In the genomic region with DNA sequence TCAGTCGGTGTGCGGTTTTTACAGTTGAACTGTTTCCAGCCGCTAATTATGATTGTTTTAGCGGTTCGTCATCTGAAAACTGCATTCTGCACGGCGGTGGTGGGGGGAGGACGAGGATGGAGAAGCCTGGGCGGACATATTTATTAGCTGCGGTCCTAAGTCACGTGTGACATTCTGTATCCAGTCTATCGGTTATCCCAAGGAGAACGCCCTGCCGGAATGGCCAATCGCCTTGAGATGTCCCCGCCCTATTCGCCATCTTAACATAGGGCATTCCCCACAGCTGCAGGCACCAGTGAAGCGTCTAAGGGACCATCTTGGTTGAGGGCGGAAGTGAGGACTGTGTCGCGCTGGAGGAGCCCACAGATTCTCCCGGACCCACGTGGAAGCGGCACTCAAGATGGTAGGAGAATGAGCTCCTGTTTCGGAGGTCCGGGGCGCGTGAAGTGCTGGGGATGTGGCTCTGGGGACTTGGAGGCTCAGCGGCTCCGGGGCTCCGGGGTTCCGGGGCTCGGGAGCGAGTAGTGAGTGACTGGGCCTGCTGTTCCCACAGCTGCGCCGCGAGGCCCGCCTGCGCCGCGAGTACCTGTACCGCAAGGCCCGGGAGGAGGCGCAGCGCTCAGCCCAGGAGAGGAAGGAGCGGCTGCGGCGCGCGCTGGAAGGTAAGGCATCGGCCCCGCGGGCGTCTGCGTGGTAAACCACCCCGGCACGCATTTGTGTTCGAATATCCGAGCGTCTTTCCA, we compare ENCODE assay signal across 1 cellular context.
TF ChIP-seq lines count a peak whose summit lies in the region.

A gene with protein sequence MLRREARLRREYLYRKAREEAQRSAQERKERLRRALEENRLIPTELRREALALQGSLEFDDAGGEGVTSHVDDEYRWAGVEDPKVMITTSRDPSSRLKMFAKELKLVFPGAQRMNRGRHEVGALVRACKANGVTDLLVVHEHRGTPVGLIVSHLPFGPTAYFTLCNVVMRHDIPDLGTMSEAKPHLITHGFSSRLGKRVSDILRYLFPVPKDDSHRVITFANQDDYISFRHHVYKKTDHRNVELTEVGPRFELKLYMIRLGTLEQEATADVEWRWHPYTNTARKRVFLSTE (plus strand): TSS at position 365 of the 743 bp plus-strand sequence. CDS start 36 bp downstream, at position 401.

TF ChIP-seq in WTC11, 78 proteins besides CTCF, POLR2A, EP300 and RAD21 (continued from another document):
- TF ChIP-seq KAT7 (CRISPR knock-in tag; IDR thresholded peaks at IDR 0.05; ENCODE audit: borderline replicate concordance) (no peak), RORB (CRISPR knock-in tag; IDR thresholded peaks at IDR 0.05) (no peak)
- TF ChIP-seq, protein P1, sequence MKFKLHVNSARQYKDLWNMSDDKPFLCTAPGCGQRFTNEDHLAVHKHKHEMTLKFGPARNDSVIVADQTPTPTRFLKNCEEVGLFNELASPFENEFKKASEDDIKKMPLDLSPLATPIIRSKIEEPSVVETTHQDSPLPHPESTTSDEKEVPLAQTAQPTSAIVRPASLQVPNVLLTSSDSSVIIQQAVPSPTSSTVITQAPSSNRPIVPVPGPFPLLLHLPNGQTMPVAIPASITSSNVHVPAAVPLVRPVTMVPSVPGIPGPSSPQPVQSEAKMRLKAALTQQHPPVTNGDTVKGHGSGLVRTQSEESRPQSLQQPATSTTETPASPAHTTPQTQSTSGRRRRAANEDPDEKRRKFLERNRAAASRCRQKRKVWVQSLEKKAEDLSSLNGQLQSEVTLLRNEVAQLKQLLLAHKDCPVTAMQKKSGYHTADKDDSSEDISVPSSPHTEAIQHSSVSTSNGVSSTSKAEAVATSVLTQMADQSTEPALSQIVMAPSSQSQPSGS (CRISPR knock-in tag; IDR thresholded peaks at IDR 0.05; ENCODE audit: borderline replicate concordance, low read depth), result no peak
TF ChIP-seq in WTC11: peak in this region for 17.
